In genomic region chr5:123035950-123036390, GRCh38 we compare ENCODE assay signal across 8 cellular contexts. TPM values are rescaled to one million over a fixed set of nuclear protein-coding genes. Genes with fewer than 3 reads are reported as not detected.
DNase-seq lines count a peak whose midpoint lies in the region; ATAC-seq and TF ChIP-seq lines count a peak whose summit lies in the region.

No MANE protein-coding gene starts in this region.

- H2BK12ac ChIP-seq in mesenchymal stem cell (ENCODE audit: low read length in 2 of 2), result no peak overlapping the region

- H3K18ac ChIP-seq in mesenchymal stem cell (ENCODE audit: low read depth in 1 of 2, low read length in 2 of 2), result peak overlapping the region; percentile 59 to 69

- H3K9me3 ChIP-seq in mesenchymal stem cell (ENCODE audit: control insufficient read depth, low read length) (no peaks in the 10 kb centered on the region), upper lobe of right lung (no peaks in the 10 kb centered on the region)

- H3K4me1 ChIP-seq in mesenchymal stem cell (ENCODE audit: control insufficient read depth, insufficient read depth, low read depth, low read length) (peaks cover 7% of the 10 kb centered on the region), upper lobe of right lung (peaks cover 5% of the 10 kb centered on the region)

- H2BK5ac ChIP-seq in mesenchymal stem cell (ENCODE audit: low read depth, low read length, poor library complexity, severe bottlenecking), result peak overlapping the region; percentile 71

- H3K14ac ChIP-seq in mesenchymal stem cell (ENCODE audit: low read length in 2 of 2), result no peak overlapping the region

- H2BK120ac ChIP-seq in mesenchymal stem cell (ENCODE audit: low read depth, low read length), result no peak overlapping the region

- H3K36me3 ChIP-seq in mesenchymal stem cell (ENCODE audit: control insufficient read depth in 1 of 2, insufficient read depth in 2 of 2, low read depth in 1 of 2, low read length in 2 of 2) (peaks cover 0 to 3% of the 10 kb centered on the region in 2 experiments), upper lobe of right lung (no peaks in the 10 kb centered on the region)

- DNase-seq in stimulated activated CD4-positive, alpha-beta T cell treated with anti-CD3 and anti-CD28 coated beads, Interleukin-4, amount 100 ng/mL, for 1 hour, result peak; percentile 2
- no peak for DNase-seq in stimulated activated CD4-positive, alpha-beta T cell treated with anti-CD3 and anti-CD28 coated beads, Interleukin-1b, Interleukin-23, amount 100 ng/mL, for 48 hours
- DNase-seq in SK-N-DZ (ENCODE audit: low spot score) (peak; percentile 24), epithelial cell of esophagus (ENCODE audit: low read depth) (peak; percentile 59), mesenchymal stem cell (peak; percentile 57), upper lobe of right lung (peak; percentile 87)

- peak overlapping the region; percentile 68 for H3K4me2 ChIP-seq in mesenchymal stem cell (ENCODE audit: low read length, poor library complexity, severe bottlenecking)

- peaks cover 18% of the 10 kb centered on the region for H3K79me1 ChIP-seq in mesenchymal stem cell (replicated peaks; ENCODE audit: low read length, poor library complexity, severe bottlenecking)

- H3K9ac ChIP-seq in mesenchymal stem cell (ENCODE audit: low read length), result peak overlapping the region; percentile 89

- H4K8ac ChIP-seq in mesenchymal stem cell (ENCODE audit: low read length), result peak overlapping the region; percentile 78

- intact Hi-C loops in upper lobe of right lung (cut with DNase I), result no loop called here

- H3K4me3 ChIP-seq in epithelial cell of esophagus (ENCODE audit: low read length) (peak overlapping the region; percentile 69), mesenchymal stem cell (ENCODE audit: insufficient read depth in 1 of 2, low read depth in 1 of 2, low read length in 2 of 2) (peak overlapping the region; percentile 84 to 89), upper lobe of right lung (peak overlapping the region; percentile 86)

- TF ChIP-seq CTCF in epithelial cell of esophagus (IDR thresholded peaks at IDR 0.05; ENCODE audit: insufficient read depth, low read depth, low read length, missing control alignments) (no peak), upper lobe of right lung (IDR thresholded peaks at IDR 0.05) (no peak)

- ATAC-seq in HG02885 (IDR thresholded peaks at IDR 0.05; ENCODE audit: poor library complexity, unreplicated experiment) (peak; percentile 20), upper lobe of right lung (peak; percentile 77), HG02840 (IDR thresholded peaks at IDR 0.05; ENCODE audit: low FRiP score, unreplicated experiment) (no peak)

- WGBS in mesenchymal stem cell, result under 1% methylated on average over 33 of the region's 37 CpGs

- H3K23ac ChIP-seq in mesenchymal stem cell (ENCODE audit: low read length in 2 of 2), result peak overlapping the region in 1 of 2 experiments; percentile 86

- peak overlapping the region; percentile 90 for H2BK15ac ChIP-seq in mesenchymal stem cell (ENCODE audit: low read depth, poor library complexity, severe bottlenecking)

- peak overlapping the region in 1 of 2 experiments; percentile 17 for H3K4ac ChIP-seq in mesenchymal stem cell (ENCODE audit: low read depth in 1 of 2, low read length in 2 of 2)

- H3K27me3 ChIP-seq in mesenchymal stem cell (ENCODE audit: control insufficient read depth in 1 of 2, insufficient read depth in 1 of 2, low read length in 2 of 2) (no peaks in the 10 kb centered on the region), upper lobe of right lung (no peaks in the 10 kb centered on the region)

- no peak overlapping the region for H2AK5ac ChIP-seq in mesenchymal stem cell (ENCODE audit: low read length, severe bottlenecking)

- H4K91ac ChIP-seq in mesenchymal stem cell (ENCODE audit: low read length), result no peak overlapping the region

- H3K27ac ChIP-seq in mesenchymal stem cell (ENCODE audit: low read length, poor library complexity, severe bottlenecking) (peak overlapping the region; percentile 40), upper lobe of right lung (peak overlapping the region; percentile 87)

- peak overlapping the region; percentile 87 for H2AFZ ChIP-seq in mesenchymal stem cell (ENCODE audit: low read depth, low read length)

RNA-seq across cellular contexts. Expression of gene PPIC, which starts 0.6 kb away (rescaled TPM):
- polyA plus RNA-seq in SK-N-DZ (2014; cell fraction: cytosol; rRNA removed), result not detected in 2 replicates
- polyA plus RNA-seq in SK-N-DZ (2014; cell fraction: nucleus; rRNA removed), result 0.24 TPM in 1 of 2 replicates, not detected in the other
- polyA plus RNA-seq in mesenchymal stem cell (2013, experiment 1 of 2), result 51.4 TPM
- polyA plus RNA-seq in mesenchymal stem cell (2013, experiment 2 of 2), result 54.3 TPM
- total RNA-seq in upper lobe of right lung, result 43.0 TPM

RNA-seq across cellular contexts. Expression of gene PRDM6, which starts 53.1 kb away (rescaled TPM):
- not detected in 2 replicates for polyA plus RNA-seq in SK-N-DZ (2014; cell fraction: cytosol; rRNA removed)
- not detected in 2 replicates for polyA plus RNA-seq in SK-N-DZ (2014; cell fraction: nucleus; rRNA removed)
- 0.21 TPM for polyA plus RNA-seq in mesenchymal stem cell (2013, experiment 1 of 2)
- polyA plus RNA-seq in mesenchymal stem cell (2013, experiment 2 of 2), result 0.15 TPM
- 8.9 TPM for total RNA-seq in upper lobe of right lung
